Comparison of ENCODE assay signal across 8 cellular contexts in genomic region chr3:196080517-196080841, GRCh38. TPM values are rescaled to one million over a fixed set of nuclear protein-coding genes. Genes with fewer than 3 reads are reported as not detected.
A peak's percentile ranks its signal among the peaks of the same experiment; 100 is the strongest.
DNase-seq lines count a peak whose midpoint lies in the region; ATAC-seq and TF ChIP-seq lines count a peak whose summit lies in the region.

No MANE protein-coding gene starts in this region.

- RAD21 ChIA-PET in HCT116 (lab: Charles Lee; ENCODE audit: low non-redundant PET in 1 of 2, low total read pairs in 2 of 2, uncharacterized antibody in 2 of 2, unreplicated experiment in 2 of 2): no interaction called here

- ATAC-seq in HCT116: no peak
- no peak for ATAC-seq in foreskin keratinocyte
- ATAC-seq in GM18498 (IDR thresholded peaks at IDR 0.05; ENCODE audit: unreplicated experiment): no peak
- ATAC-seq in omental fat pad (ENCODE audit: low FRiP score): no peak

- H3K27me3 ChIP-seq in HCT116 (ENCODE audit: insufficient read depth, low read length): no peaks in the 10 kb centered on the region
- no peaks in the 10 kb centered on the region for H3K27me3 ChIP-seq in foreskin keratinocyte
- no peaks in the 10 kb centered on the region for H3K27me3 ChIP-seq in skeletal muscle tissue (ENCODE audit: control insufficient read depth in 3 of 3, insufficient read depth in 3 of 3, low read length in 3 of 3)

- no peak overlapping the region for H2AFZ ChIP-seq in HCT116 (ENCODE audit: low read depth, low read length, poor library complexity, severe bottlenecking)

- H3K79me2 ChIP-seq in HCT116 (ENCODE audit: insufficient read depth, low read length): peaks cover 65% of the 10 kb centered on the region

- intact Hi-C loops in HCT116 (cut with micrococcal nuclease): no loop called here

- DNase-seq in HCT116 (ENCODE audit: low read depth, low spot score) (no peak), foreskin keratinocyte (no peak), DMS114 treated with DMSO at 0.1 percent for 48 hours (lab: John Stamatoyannopoulos, UW; ENCODE audit: unreplicated experiment) (no peak), omental fat pad (ENCODE audit: low spot score) (no peak), NCI-H2196 treated with DMSO at 0.1 percent for 48 hours (lab: John Stamatoyannopoulos, UW; ENCODE audit: unreplicated experiment) (no peak)

- TF ChIP-seq CTCF in HCT116 (IDR thresholded peaks at IDR 0.05 in 2 of 3, conservative IDR thresholded peaks at IDR 0.05 in 1 of 3; ENCODE audit: borderline replicate concordance in 1 of 3, insufficient read depth in 1 of 3, low read depth in 2 of 3, low read length in 2 of 3): no peak
- no peak for TF ChIP-seq CTCF in foreskin keratinocyte (conservative IDR thresholded peaks at IDR 0.05)
- TF ChIP-seq CTCF in omental fat pad (IDR thresholded peaks at IDR 0.05): no peak

- CTCF ChIA-PET in HCT116 (lab: Charles Lee): no interaction called here

- peaks cover 23% of the 10 kb centered on the region for H4K20me1 ChIP-seq in HCT116 (ENCODE audit: insufficient read depth)

- no peaks in the 10 kb centered on the region for H3K9me3 Mint-ChIP-seq in T-helper 1 cell treated with Interleukin-12 subunit alpha and Interleukin-12 subunit beta and Interleukin-4 antibody, amounts not matched to agents 30 μg/mL and 1 μg/mL, for 36 hours

- H3K4me3 Mint-ChIP-seq in T-helper 1 cell treated with Interleukin-12 subunit alpha and Interleukin-12 subunit beta and Interleukin-4 antibody, amounts not matched to agents 30 μg/mL and 1 μg/mL, for 36 hours: peak overlapping the region; percentile 97

- H3K9me3 ChIP-seq in HCT116 (ENCODE audit: control insufficient read depth in 1 of 2, insufficient read depth in 1 of 2, low read depth in 1 of 2, low read length in 2 of 2) (no peaks in the 10 kb centered on the region), skeletal muscle tissue (ENCODE audit: control insufficient read depth in 3 of 3, low read length in 3 of 3) (no peaks in the 10 kb centered on the region)

- H3K9ac ChIP-seq in HCT116 (ENCODE audit: low read length) (peak overlapping the region; percentile 99), skeletal muscle tissue (ENCODE audit: low read depth in 1 of 3, low read length in 3 of 3) (peak overlapping the region; percentile 97 to 99 (median 98))

- H3K36me3 ChIP-seq in HCT116 (ENCODE audit: control insufficient read depth in 1 of 2, insufficient read depth in 2 of 2, low read length in 2 of 2) (peaks cover 2 to 10% of the 10 kb centered on the region in 2 experiments; a peak in 3 of 4 replicates), skeletal muscle tissue (ENCODE audit: control insufficient read depth in 3 of 3, insufficient read depth in 3 of 3, low read length in 3 of 3) (peaks cover 2 to 4% (median 4%) of the 10 kb centered on the region in 3 donors)

- TF ChIP-seq POLR2A in HCT116 (IDR thresholded peaks at IDR 0.05; ENCODE audit: borderline replicate concordance, extremely low read depth, insufficient read depth, insufficient read length): no peak

- no peaks in the 10 kb centered on the region for H3K9me2 ChIP-seq in HCT116 (ENCODE audit: insufficient read depth)

- TSS peak; percentile 74 for BruUV-seq in HCT116 (replicated peaks; lab: Mats Ljungman, UMichigan)

- peak overlapping the region; percentile 88 for H3K27ac Mint-ChIP-seq in T-helper 1 cell treated with Interleukin-12 subunit alpha and Interleukin-12 subunit beta and Interleukin-4 antibody, amounts not matched to agents 30 μg/mL and 1 μg/mL, for 36 hours

- H3K4me1 ChIP-seq in HCT116 (ENCODE audit: control insufficient read depth in 1 of 2, insufficient read depth in 2 of 2, low read length in 2 of 2) (peaks cover 9 to 26% of the 10 kb centered on the region in 2 experiments; a peak in 3 of 4 replicates), foreskin keratinocyte (no peaks in the 10 kb centered on the region), skeletal muscle tissue (ENCODE audit: control insufficient read depth in 3 of 3, insufficient read depth in 3 of 3, low read length in 3 of 3) (peaks cover 22 to 33% (median 23%) of the 10 kb centered on the region in 3 donors)

- H3K4me3 ChIP-seq in HCT116 (replicated peaks in 1 of 2; ENCODE audit: low read depth in 1 of 2, low read length in 2 of 2) (peak overlapping the region; percentile 84 to 86), skeletal muscle tissue (ENCODE audit: low read length in 3 of 3) (peak overlapping the region; percentile 84 to 97 (median 96))

- H3K27me3 Mint-ChIP-seq in T-helper 1 cell treated with Interleukin-12 subunit alpha and Interleukin-12 subunit beta and Interleukin-4 antibody, amounts not matched to agents 30 μg/mL and 1 μg/mL, for 36 hours (ENCODE audit: low read depth): no peaks in the 10 kb centered on the region

- peaks cover 36% of the 10 kb centered on the region for H3K36me3 Mint-ChIP-seq in T-helper 1 cell treated with Interleukin-12 subunit alpha and Interleukin-12 subunit beta and Interleukin-4 antibody, amounts not matched to agents 30 μg/mL and 1 μg/mL, for 36 hours (ENCODE audit: low read depth)

- POLR2A ChIA-PET in HCT116 (lab: Charles Lee): no interaction called here

- TF ChIP-seq RAD21 in HCT116 (IDR thresholded peaks at IDR 0.05; ENCODE audit: low read depth): no peak

- H3K4me1 Mint-ChIP-seq in T-helper 1 cell treated with Interleukin-12 subunit alpha and Interleukin-12 subunit beta and Interleukin-4 antibody, amounts not matched to agents 30 μg/mL and 1 μg/mL, for 36 hours (ENCODE audit: low read depth): peaks cover 40% of the 10 kb centered on the region

- H3K27ac ChIP-seq in HCT116 (ENCODE audit: low read depth, low read length): peak overlapping the region; percentile 95; the same call in 1 of the 2 replicates
- H3K27ac ChIP-seq in foreskin keratinocyte: peak overlapping the region; percentile 35
- H3K27ac ChIP-seq in skeletal muscle tissue (ENCODE audit: low read depth, low read length): peak overlapping the region; percentile 100

- peak overlapping the region; percentile 86 for H3K4me2 ChIP-seq in HCT116 (ENCODE audit: low read length)

TF ChIP-seq in HCT116, 20 proteins besides CTCF, POLR2A, EP300 and RAD21:
- TF ChIP-seq ELF1 (IDR thresholded peaks at IDR 0.05; ENCODE audit: borderline replicate concordance, low read depth): no peak
- TF ChIP-seq TCF7L2 (IDR thresholded peaks at IDR 0.05; ENCODE audit: borderline replicate concordance, extremely low read depth, insufficient read depth, insufficient read length): no peak
- no peak for TF ChIP-seq CEBPB (IDR thresholded peaks at IDR 0.05; ENCODE audit: low read depth)
TF ChIP-seq in HCT116: peak in this region for 0.

RNA-seq across cellular contexts. Expression of gene TFRC, which starts 1.4 kb away (rescaled TPM):
- 261 TPM for total RNA-seq in HCT116 (2021; ENCODE audit: unreplicated experiment)
- 52.3 and 60.7 TPM in 2 replicates for polyA plus RNA-seq in HCT116 (2012)
- total RNA-seq in foreskin keratinocyte: 44.6 and 52.3 TPM in 2 replicates
- polyA plus RNA-seq in foreskin keratinocyte: 12.8 and 13.4 TPM in 2 replicates
- total RNA-seq in skeletal muscle tissue: 93.4 TPM
- total RNA-seq in omental fat pad: 100 to 1,000 TPM; 144 to 333 (median 242) TPM

Comparison
In these comparisons a context has a peak if more than half of its experiments do, and no peak if none do; other contexts are left out.
1. H3K27ac ChIP-seq: peak in every context shown above with its lines; median percentile 100 in skeletal muscle tissue; 95 in HCT116; 35 in foreskin keratinocyte.